In the genomic region with DNA sequence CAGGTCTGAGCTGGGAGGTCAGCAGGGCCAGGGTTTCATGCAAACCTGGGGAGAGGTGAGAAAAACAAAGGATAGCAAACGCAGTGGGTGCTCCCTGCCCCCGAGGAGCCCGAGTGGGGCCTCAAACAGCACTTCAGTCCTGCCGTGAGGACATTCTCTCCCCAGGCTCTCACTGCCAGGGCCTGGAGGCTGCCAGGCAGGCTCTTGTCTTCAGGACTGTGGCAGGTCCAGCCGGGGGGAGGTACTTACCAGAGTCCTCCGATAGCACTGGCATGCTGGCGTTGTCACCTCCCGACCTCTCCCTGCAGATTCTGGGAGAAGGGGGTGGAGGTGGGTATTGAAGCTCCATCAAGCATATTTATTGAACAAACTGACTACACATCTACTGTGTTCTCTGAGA, we compare ENCODE assay signal across 18 cellular contexts. TPM values are rescaled to one million over a fixed set of nuclear protein-coding genes. Genes with fewer than 3 reads are reported as not detected.
A peak's percentile ranks its signal among the peaks of the same experiment; 100 is the strongest.
DNase-seq lines count a peak whose midpoint lies in the region; ATAC-seq, FAIRE-seq and TF ChIP-seq lines count a peak whose summit lies in the region.
"Had no signal": no experiment of that assay in that cellular context is flagged by ENCODE, and none has a peak within 500 bp of the region (broad histone marks: within the 10 kb centered on the region; RNA-seq: fewer than 3 reads in every experiment).

No MANE protein-coding gene starts in this region.

- peaks cover 9% of the 10 kb centered on the region for H3K4me1 ChIP-seq in CD4-positive, CD25-positive, alpha-beta regulatory T cell (ENCODE audit: control insufficient read depth, insufficient read depth, low read length, poor library complexity, severe bottlenecking)
- H3K4me1 ChIP-seq in H1 (replicated peaks in 1 of 4; ENCODE audit: control insufficient read depth in 3 of 4, insufficient read depth in 4 of 4, low read length in 3 of 4), result peaks cover 0 to 11% (median 6%) of the 10 kb centered on the region in 4 experiments; a peak in 5 of 7 replicates
- H3K4me1 ChIP-seq in naive thymus-derived CD4-positive, alpha-beta T cell (ENCODE audit: control insufficient read depth in 2 of 2, insufficient read depth in 2 of 2, low read length in 2 of 2), result peaks cover 5 to 8% of the 10 kb centered on the region in 2 donors

- no peak for TF ChIP-seq POLR2A in H1 (IDR thresholded peaks at IDR 0.05; ENCODE audit: control extremely low read depth in 1 of 2, low read depth in 2 of 2, low read length in 2 of 2)

- TF ChIP-seq RAD21 in H1 (IDR thresholded peaks at IDR 0.05 in 1 of 2, conservative IDR thresholded peaks at IDR 0.05 in 1 of 2; ENCODE audit: low read depth in 2 of 2, low read length in 2 of 2), result no peak

- no peak overlapping the region for H4K5ac ChIP-seq in H1 (ENCODE audit: insufficient read length, low read depth, low read length)

- peaks cover 10% of the 10 kb centered on the region; the same call in 1 of the 2 replicates for H3K23me2 ChIP-seq in H1 (ENCODE audit: low read depth, low read length)

- no peak overlapping the region for H3K4me3 ChIP-seq in CD4-positive, CD25-positive, alpha-beta regulatory T cell (ENCODE audit: low read depth, low read length)
- H3K4me3 ChIP-seq in H1 (ENCODE audit: extremely low read depth in 1 of 4, insufficient read depth in 2 of 4, low read depth in 3 of 4, low read length in 4 of 4), result no peak overlapping the region
- no peak overlapping the region for H3K4me3 ChIP-seq in naive thymus-derived CD4-positive, alpha-beta T cell (ENCODE audit: low read length)

- CTCF ChIA-PET in H1 (lab: Charles Lee; ENCODE audit: partially characterized antibody), result interaction anchor here (0.6 to 2.2 kb wide), 4 partner anchors 11 to 815 kb away, joined by 3 to 10 read pairs (median 4); partner anchors contain the start of gene CD300LG
- CTCF ChIA-PET in naive thymus-derived CD4-positive, alpha-beta T cell (lab: Charles Lee), result interaction anchor here (0.6 kb wide), 1 partner anchor 159 kb away, joined by 3 read pairs; no protein-coding TSS in a partner anchor

- H3K23ac ChIP-seq in H1 (ENCODE audit: insufficient read length), result no peak overlapping the region

- no peaks in the 10 kb centered on the region for H3K36me3 Mint-ChIP-seq in CD4-positive, CD25-positive, alpha-beta regulatory T cell
- peaks cover 12% of the 10 kb centered on the region; the same call in 1 of the 2 replicates for H3K36me3 Mint-ChIP-seq in HFFc6 (ENCODE audit: low read depth)
- H3K36me3 Mint-ChIP-seq in naive thymus-derived CD4-positive, alpha-beta T cell, result peaks cover 0 to 4% (median 0%) of the 10 kb centered on the region in 5 donors

- 92% methylated on average over 6 of the region's 8 CpGs; no CpG with 5 or more reads in 1 of the 2 experiments for WGBS in H1 (ENCODE audit: extremely low coverage in 1 of 2, insufficient coverage in 1 of 2, insufficient read length in 1 of 2, insufficient replicate concordance in 2 of 2, low coverage in 1 of 2, low lambda C conversion rate in 2 of 2, missing lambda C conversion rate in 1 of 2), 2 experiments

- no peak overlapping the region for H4K8ac ChIP-seq in H1 (ENCODE audit: extremely low read depth, insufficient read depth, low read length)

- no peak overlapping the region for H2BK12ac ChIP-seq in H1 (ENCODE audit: low read depth, low read length)

- no peak overlapping the region for H3K9ac ChIP-seq in H1 (replicated peaks in 1 of 4; ENCODE audit: extremely low read depth in 1 of 4, low read depth in 3 of 4, low read length in 3 of 4)

- H3K4me3 Mint-ChIP-seq in CD4-positive, CD25-positive, alpha-beta regulatory T cell, result peak overlapping the region; percentile 48 to 74 (median 60)
- peak overlapping the region; percentile 88 for H3K4me3 Mint-ChIP-seq in HFFc6
- peak overlapping the region; percentile 69 to 91 (median 80) for H3K4me3 Mint-ChIP-seq in naive thymus-derived CD4-positive, alpha-beta T cell

- H2BK120ac ChIP-seq in H1 (replicated peaks; ENCODE audit: low read depth, low read length), result no peak overlapping the region

- H2AFZ ChIP-seq in H1 (ENCODE audit: low read length), result no peak overlapping the region

- peak overlapping the region in 1 of 3 donors; percentile 14 for H3K27ac Mint-ChIP-seq in CD4-positive, CD25-positive, alpha-beta regulatory T cell
- no peak overlapping the region; the same call in 1 of the 2 replicates for H3K27ac Mint-ChIP-seq in HFFc6
- H3K27ac Mint-ChIP-seq in naive thymus-derived CD4-positive, alpha-beta T cell, result no peak overlapping the region

- H4K20me1 ChIP-seq in H1 (replicated peaks in 1 of 2; ENCODE audit: control insufficient read depth in 1 of 2, insufficient read depth in 2 of 2, low read length in 2 of 2), result peaks cover 0 to 2% of the 10 kb centered on the region in 2 experiments

- no peak for DNase-seq in CD4-positive, CD25-positive, alpha-beta regulatory T cell
- DNase-seq in HFFc6 (no peak), H1 (ENCODE audit: low read depth in 1 of 2, low spot score in 2 of 2) (no peak), NCI-H2196 treated with DMSO at 0.1 percent for 48 hours (lab: John Stamatoyannopoulos, UW; ENCODE audit: unreplicated experiment) (no peak), NCI-H446 (lab: John Stamatoyannopoulos, UW) (no peak), kidney glomerular epithelial cell (lab: John Stamatoyannopoulos, UW) (no peak)
- no peak for DNase-seq in naive thymus-derived CD4-positive, alpha-beta T cell
- DNase-seq: cortex of kidney; DMS153; NCI-H146; NK-92 treated with Interleukin-12 subunit alpha and Interleukin-12 subunit beta, amount 100 ng/mL, for 24 hours; T1000; trophoblast cell had no signal

- peaks cover 0 to 3% (median 0%) of the 10 kb centered on the region in 7 donors for H3K9me3 Mint-ChIP-seq in CD4-positive, CD25-positive, alpha-beta regulatory T cell
- no peaks in the 10 kb centered on the region for H3K9me3 Mint-ChIP-seq in HFFc6
- peaks cover 0 to 4% (median 0%) of the 10 kb centered on the region in 11 donors for H3K9me3 Mint-ChIP-seq in naive thymus-derived CD4-positive, alpha-beta T cell

- no peak overlapping the region for H2BK5ac ChIP-seq in H1 (ENCODE audit: low read depth, low read length)

- no peaks in the 10 kb centered on the region for H3K79me2 ChIP-seq in H1 (ENCODE audit: control insufficient read depth in 1 of 2, insufficient read depth in 2 of 2, low read length in 2 of 2)

- no peak overlapping the region for H3K18ac ChIP-seq in H1 (ENCODE audit: extremely low read depth, low read length)

- no peak overlapping the region for H2BK20ac ChIP-seq in H1 (ENCODE audit: low read length)

- H3K79me1 ChIP-seq in H1 (ENCODE audit: low read depth, low read length), result no peaks in the 10 kb centered on the region

- no peak overlapping the region for H4K91ac ChIP-seq in H1 (replicated peaks; ENCODE audit: insufficient read length, low read length)

- no peak overlapping the region for H3K14ac ChIP-seq in H1 (ENCODE audit: insufficient read length)

- H3K4me1 Mint-ChIP-seq in CD4-positive, CD25-positive, alpha-beta regulatory T cell, result peaks cover 0 to 19% (median 6%) of the 10 kb centered on the region in 4 donors
- H3K4me1 Mint-ChIP-seq in HFFc6 (ENCODE audit: low read depth), result peaks cover 32% of the 10 kb centered on the region
- peaks cover 9 to 30% (median 14%) of the 10 kb centered on the region in 7 donors for H3K4me1 Mint-ChIP-seq in naive thymus-derived CD4-positive, alpha-beta T cell

- intact Hi-C loops in naive thymus-derived CD4-positive, alpha-beta T cell (cut with micrococcal nuclease), result loop anchor here in 1 of 2 donors (5.0 kb wide), 1 partner anchor 54 kb away; the partner anchor contains the start of gene DUSP3

- no peak overlapping the region for H3K27ac ChIP-seq in CD4-positive, CD25-positive, alpha-beta regulatory T cell (ENCODE audit: insufficient read depth, low read length, poor library complexity, severe bottlenecking)
- no peak overlapping the region for H3K27ac ChIP-seq in H1 (ENCODE audit: low read depth, low read length)
- no peak overlapping the region for H3K27ac ChIP-seq in naive thymus-derived CD4-positive, alpha-beta T cell (ENCODE audit: low read depth, low read length)

- TF ChIP-seq EP300 in H1 (IDR thresholded peaks at IDR 0.05; ENCODE audit: borderline replicate concordance in 1 of 2, low read depth in 2 of 2, low read length in 2 of 2), result no peak

- no peak overlapping the region for H3K4ac ChIP-seq in H1 (replicated peaks; ENCODE audit: insufficient read length, low read depth, low read length)

- H3K9me3 ChIP-seq in CD4-positive, CD25-positive, alpha-beta regulatory T cell (ENCODE audit: control insufficient read depth in 2 of 2, low read length in 2 of 2), result no peaks in the 10 kb centered on the region
- peaks cover 0 to 4% of the 10 kb centered on the region in 2 experiments; a peak in 2 of 4 replicates for H3K9me3 ChIP-seq in H1 (ENCODE audit: insufficient read depth in 2 of 2, low read depth in 1 of 2, low read length in 1 of 2)
- H3K9me3 ChIP-seq in naive thymus-derived CD4-positive, alpha-beta T cell (ENCODE audit: control insufficient read depth in 2 of 3, low read length in 3 of 3), result no peaks in the 10 kb centered on the region

- peaks cover 15% of the 10 kb centered on the region for H3K27me3 ChIP-seq in CD4-positive, CD25-positive, alpha-beta regulatory T cell (ENCODE audit: control insufficient read depth, insufficient read depth, low read length)
- H3K27me3 ChIP-seq in H1 (replicated peaks in 1 of 4; ENCODE audit: control insufficient read depth in 3 of 4, extremely low read depth in 1 of 4, insufficient read depth in 3 of 4, low read length in 3 of 4), result peaks cover 0 to 15% (median 13%) of the 10 kb centered on the region in 4 experiments; a peak in 6 of 7 replicates
- peaks cover 10 to 13% of the 10 kb centered on the region in 2 donors for H3K27me3 ChIP-seq in naive thymus-derived CD4-positive, alpha-beta T cell (ENCODE audit: control insufficient read depth in 2 of 2, insufficient read depth in 2 of 2, low read length in 2 of 2)

- H3K27me3 Mint-ChIP-seq in CD4-positive, CD25-positive, alpha-beta regulatory T cell, result peaks cover 61% of the 10 kb centered on the region
- peaks cover 5% of the 10 kb centered on the region for H3K27me3 Mint-ChIP-seq in HFFc6 (ENCODE audit: insufficient read depth)
- peaks cover 14 to 61% (median 23%) of the 10 kb centered on the region in 5 donors for H3K27me3 Mint-ChIP-seq in naive thymus-derived CD4-positive, alpha-beta T cell

- TF ChIP-seq CTCF in HFFc6 (IDR thresholded peaks at IDR 0.05), result no peak
- no peak for TF ChIP-seq CTCF in H1 (IDR thresholded peaks at IDR 0.05; ENCODE audit: control extremely low read depth in 1 of 3, insufficient read depth in 1 of 3, low read depth in 1 of 3, low read length in 3 of 3)

- peak overlapping the region; percentile 80 to 95; a peak in 1 of 4 replicates for H3K4me2 ChIP-seq in H1 (ENCODE audit: insufficient read depth in 1 of 2, low read depth in 2 of 2, low read length in 2 of 2)

- H2AK5ac ChIP-seq in H1 (ENCODE audit: low read depth, low read length), result no peak overlapping the region

- POLR2A ChIA-PET in H1 (lab: Charles Lee; ENCODE audit: partially characterized antibody), result interaction anchor here (1.4 kb wide), 1 partner anchor 28 kb away, joined by 5 read pairs; no protein-coding TSS in a partner anchor
- POLR2A ChIA-PET in naive thymus-derived CD4-positive, alpha-beta T cell (lab: Charles Lee), result no interaction called here

- H3K56ac ChIP-seq in H1 (replicated peaks; ENCODE audit: insufficient read length, low read depth, low read length), result no peak overlapping the region

- no peak for ATAC-seq in CD4-positive, CD25-positive, alpha-beta regulatory T cell (ENCODE audit: low read depth in 2 of 2)
- no peak for ATAC-seq in naive thymus-derived CD4-positive, alpha-beta T cell
- no peak for ATAC-seq in HG03135 (IDR thresholded peaks at IDR 0.05; ENCODE audit: unreplicated experiment)

- no peak for FAIRE-seq in H1 (lab: Jason Lieb, UNC)
- FAIRE-seq: GM12891 had no signal

- no peaks in the 10 kb centered on the region for H3K36me3 ChIP-seq in CD4-positive, CD25-positive, alpha-beta regulatory T cell (ENCODE audit: control insufficient read depth, insufficient read depth, low read length)
- peaks cover 0 to 4% (median 0%) of the 10 kb centered on the region in 4 experiments; a peak in 1 of 8 replicates for H3K36me3 ChIP-seq in H1 (ENCODE audit: control insufficient read depth in 2 of 4, insufficient read depth in 4 of 4, low read length in 3 of 4)
- no peaks in the 10 kb centered on the region for H3K36me3 ChIP-seq in naive thymus-derived CD4-positive, alpha-beta T cell (ENCODE audit: control insufficient read depth in 2 of 3, insufficient read depth in 3 of 3, low read length in 3 of 3)

- no peak overlapping the region for H2BK15ac ChIP-seq in H1 (ENCODE audit: low read length)

RNA-seq across cellular contexts. Expression of gene MPP3, which starts 1.3 kb away (rescaled TPM):
- not detected for total RNA-seq in CD4-positive, CD25-positive, alpha-beta regulatory T cell
- polyA plus RNA-seq in CD4-positive, CD25-positive, alpha-beta regulatory T cell, result not detected
- 1 to 10 TPM; 5.5 to 6.9 (median 5.9) TPM for total RNA-seq in HFFc6 (2021; fragmentation: NEBNext Ultra II Directional; extraction: Animal tissue kit (Norgen Biotek cat#: 25700))
- 5.5 and 6.1 TPM in 2 replicates for total RNA-seq in H1 (2021; fragmentation: NEBNext Ultra II Directional; extraction: Animal tissue kit (Norgen Biotek cat#: 25700))
- polyA plus RNA-seq in H1 (2011; rRNA removed), result 3.1 and 3.8 TPM in 2 replicates
- 6.2 TPM for polyA plus RNA-seq in H1 (2011; cell fraction: cytosol; rRNA removed)
- 21.1 TPM for polyA plus RNA-seq in H1 (2011; cell fraction: nucleus; rRNA removed)
- polyA plus RNA-seq in H1 (2012, experiment 1 of 2), result 6.1 to 7.7 TPM (median 7.3 TPM) in 4 replicates
- polyA plus RNA-seq in H1 (2012, experiment 2 of 2), result 1.8 TPM
- 5.1 TPM for polyA plus RNA-seq in H1 (2013, experiment 1 of 2)
- 5.1 TPM for polyA plus RNA-seq in H1 (2013, experiment 2 of 2)
- 5.6 and 6.1 TPM in 2 replicates for polyA minus RNA-seq in H1 (2011; rRNA and poly(A)+ RNA removed)
- polyA minus RNA-seq in H1 (2011; cell fraction: cytosol; rRNA and poly(A)+ RNA removed), result 5.9 TPM
- polyA minus RNA-seq in H1 (2011; cell fraction: nucleus; rRNA and poly(A)+ RNA removed), result 9.3 TPM
- total RNA-seq in naive thymus-derived CD4-positive, alpha-beta T cell, result 1 to 10 TPM in 1 of 5 experiments, under 1 TPM in 1, not detected in 3; 0.32 to 1.4 TPM
- not detected for polyA plus RNA-seq in naive thymus-derived CD4-positive, alpha-beta T cell

RNA-seq across cellular contexts. Expression of gene CD300LG, which starts 15.3 kb away (rescaled TPM):
- not detected for total RNA-seq in CD4-positive, CD25-positive, alpha-beta regulatory T cell
- not detected for polyA plus RNA-seq in CD4-positive, CD25-positive, alpha-beta regulatory T cell
- not detected for total RNA-seq in HFFc6 (2021; fragmentation: NEBNext Ultra II Directional; extraction: Animal tissue kit (Norgen Biotek cat#: 25700))
- total RNA-seq in H1 (2021; fragmentation: NEBNext Ultra II Directional; extraction: Animal tissue kit (Norgen Biotek cat#: 25700)), result not detected in 2 replicates
- 0.06 and 0.14 TPM in 2 replicates for polyA plus RNA-seq in H1 (2011; rRNA removed)
- 0.13 TPM for polyA plus RNA-seq in H1 (2011; cell fraction: cytosol; rRNA removed)
- not detected for polyA plus RNA-seq in H1 (2011; cell fraction: nucleus; rRNA removed)
- polyA plus RNA-seq in H1 (2012, experiment 1 of 2), result 0.11 TPM in 1 of 4 replicates, not detected in the others
- polyA plus RNA-seq in H1 (2012, experiment 2 of 2), result not detected
- 0.02 TPM for polyA plus RNA-seq in H1 (2013, experiment 1 of 2)
- 0.02 TPM for polyA plus RNA-seq in H1 (2013, experiment 2 of 2)
- polyA minus RNA-seq in H1 (2011; rRNA and poly(A)+ RNA removed), result 0.17 TPM in 1 of 2 replicates, not detected in the other
- not detected for polyA minus RNA-seq in H1 (2011; cell fraction: cytosol; rRNA and poly(A)+ RNA removed)
- polyA minus RNA-seq in H1 (2011; cell fraction: nucleus; rRNA and poly(A)+ RNA removed), result not detected
- total RNA-seq in naive thymus-derived CD4-positive, alpha-beta T cell, result not detected
- polyA plus RNA-seq in naive thymus-derived CD4-positive, alpha-beta T cell, result not detected
- total RNA-seq: HT1080, lung microvascular endothelial cell, renal cortical epithelial cell had no signal

RNA-seq across cellular contexts. Expression of gene CFAP97D1, which starts 51.4 kb away (rescaled TPM):
- total RNA-seq in CD4-positive, CD25-positive, alpha-beta regulatory T cell, result not detected
- polyA plus RNA-seq in CD4-positive, CD25-positive, alpha-beta regulatory T cell, result not detected
- total RNA-seq in HFFc6 (2021; fragmentation: NEBNext Ultra II Directional; extraction: Animal tissue kit (Norgen Biotek cat#: 25700)), result not detected
- 0.07 TPM in 1 of 2 replicates, not detected in the other for total RNA-seq in H1 (2021; fragmentation: NEBNext Ultra II Directional; extraction: Animal tissue kit (Norgen Biotek cat#: 25700))
- polyA plus RNA-seq in H1 (2011; rRNA removed), result 0.02 and 0.03 TPM in 2 replicates
- 0.03 TPM for polyA plus RNA-seq in H1 (2011; cell fraction: cytosol; rRNA removed)
- polyA plus RNA-seq in H1 (2011; cell fraction: nucleus; rRNA removed), result 0.03 TPM
- polyA plus RNA-seq in H1 (2012, experiment 1 of 2), result 0.04 TPM in 2 of 4 replicates, not detected in the others
- polyA plus RNA-seq in H1 (2012, experiment 2 of 2), result not detected
- 0.08 TPM for polyA plus RNA-seq in H1 (2013, experiment 1 of 2)
- 0.04 TPM for polyA plus RNA-seq in H1 (2013, experiment 2 of 2)
- 0.09 and 0.15 TPM in 2 replicates for polyA minus RNA-seq in H1 (2011; rRNA and poly(A)+ RNA removed)
- not detected for polyA minus RNA-seq in H1 (2011; cell fraction: cytosol; rRNA and poly(A)+ RNA removed)
- not detected for polyA minus RNA-seq in H1 (2011; cell fraction: nucleus; rRNA and poly(A)+ RNA removed)
- total RNA-seq in naive thymus-derived CD4-positive, alpha-beta T cell, result not detected
- not detected for polyA plus RNA-seq in naive thymus-derived CD4-positive, alpha-beta T cell
- total RNA-seq: lung microvascular endothelial cell had no signal

RNA-seq across cellular contexts. Expression of gene DUSP3, which starts 52.9 kb away (rescaled TPM):
- 9.8 TPM for total RNA-seq in CD4-positive, CD25-positive, alpha-beta regulatory T cell
- 1 to 10 TPM; 4.6 to 6.5 (median 6.0) TPM for polyA plus RNA-seq in CD4-positive, CD25-positive, alpha-beta regulatory T cell
- total RNA-seq in HFFc6 (2021; fragmentation: NEBNext Ultra II Directional; extraction: Animal tissue kit (Norgen Biotek cat#: 25700)), result 10 to 100 TPM; 34.3 to 47.2 (median 38.3) TPM
- total RNA-seq in H1 (2021; fragmentation: NEBNext Ultra II Directional; extraction: Animal tissue kit (Norgen Biotek cat#: 25700)), result 21.2 and 21.4 TPM in 2 replicates
- 15.1 and 19.9 TPM in 2 replicates for polyA plus RNA-seq in H1 (2011; rRNA removed)
- 18.8 TPM for polyA plus RNA-seq in H1 (2011; cell fraction: cytosol; rRNA removed)
- polyA plus RNA-seq in H1 (2011; cell fraction: nucleus; rRNA removed), result 27.1 TPM
- polyA plus RNA-seq in H1 (2012, experiment 1 of 2), result 12.9 to 15.0 TPM (median 13.8 TPM) in 4 replicates
- polyA plus RNA-seq in H1 (2012, experiment 2 of 2), result 9.8 TPM
- 21.3 TPM for polyA plus RNA-seq in H1 (2013, experiment 1 of 2)
- 19.4 TPM for polyA plus RNA-seq in H1 (2013, experiment 2 of 2)
- 21.2 and 27.2 TPM in 2 replicates for polyA minus RNA-seq in H1 (2011; rRNA and poly(A)+ RNA removed)
- 16.0 TPM for polyA minus RNA-seq in H1 (2011; cell fraction: cytosol; rRNA and poly(A)+ RNA removed)
- 16.2 TPM for polyA minus RNA-seq in H1 (2011; cell fraction: nucleus; rRNA and poly(A)+ RNA removed)
- 10 to 100 TPM in 3 of 5 experiments, 1 to 10 TPM in 2; 8.5 to 31.0 (median 11.0) TPM for total RNA-seq in naive thymus-derived CD4-positive, alpha-beta T cell
- polyA plus RNA-seq in naive thymus-derived CD4-positive, alpha-beta T cell, result 1 to 10 TPM; 5.4 to 6.1 TPM
